9 cellular contexts compared by ENCODE assay signal in genomic region chr17:80774643-80775281, GRCh38.
DNase-seq lines count a peak whose midpoint lies in the region; ATAC-seq and TF ChIP-seq lines count a peak whose summit lies in the region.
"Had no signal": no experiment of that assay in that cellular context is flagged by ENCODE, and none has a peak within 500 bp of the region (broad histone marks: within the 10 kb centered on the region; RNA-seq: fewer than 3 reads in every experiment).

No MANE protein-coding gene starts in this region.

- ATAC-seq in CD4-positive, alpha-beta T cell (ENCODE audit: poor library complexity) = peak; percentile 54
- peak; percentile 55 to 57 for ATAC-seq in naive B cell (ENCODE audit: low read depth in 2 of 2)
- ATAC-seq: left colon had no signal

- H3K9me3 Mint-ChIP-seq in CD4-positive, alpha-beta T cell = no peaks in the 10 kb centered on the region
- H3K9me3 Mint-ChIP-seq in T-helper 1 cell treated with Interleukin-12 subunit alpha and Interleukin-12 subunit beta and Interleukin-4 antibody, amounts not matched to agents 30 μg/mL and 1 μg/mL, for 36 hours = no peaks in the 10 kb centered on the region
- no peaks in the 10 kb centered on the region for H3K9me3 Mint-ChIP-seq in naive B cell

- no peaks in the 10 kb centered on the region for H3K9me3 ChIP-seq in CD4-positive, alpha-beta T cell (ENCODE audit: control insufficient read depth, low read length)
- no peaks in the 10 kb centered on the region for H3K9me3 ChIP-seq in HEK293 (ENCODE audit: control insufficient read depth, insufficient read depth, low read depth, low read length)

- H3K36me3 Mint-ChIP-seq in CD4-positive, alpha-beta T cell (ENCODE audit: low read depth) = peaks cover 54% of the 10 kb centered on the region
- peaks cover 42% of the 10 kb centered on the region for H3K36me3 Mint-ChIP-seq in T-helper 1 cell treated with Interleukin-12 subunit alpha and Interleukin-12 subunit beta and Interleukin-4 antibody, amounts not matched to agents 30 μg/mL and 1 μg/mL, for 36 hours (ENCODE audit: low read depth)
- H3K36me3 Mint-ChIP-seq in naive B cell = peaks cover 4 to 17% of the 10 kb centered on the region in 2 donors

- DNase-seq in CD4-positive, alpha-beta T cell = peak in 2 of 10 experiments; percentile 28 to 54
- DNase-seq in naive B cell = no peak
- DNase-seq in GM19240 (ENCODE audit: insufficient read length, low spot score) = no peak
- DNase-seq in iPS-NIHi11 (ENCODE audit: low spot score) = no peak
- DNase-seq in putamen (ENCODE audit: low spot score) = no peak
- DNase-seq in NK-92 treated with Interleukin-12 subunit alpha and Interleukin-12 subunit beta, amount 100 ng/mL, for 24 hours (lab: John Stamatoyannopoulos, UW) = no peak
- DNase-seq: left colon had no signal

- H3K27me3 Mint-ChIP-seq in CD4-positive, alpha-beta T cell = no peaks in the 10 kb centered on the region
- no peaks in the 10 kb centered on the region for H3K27me3 Mint-ChIP-seq in T-helper 1 cell treated with Interleukin-12 subunit alpha and Interleukin-12 subunit beta and Interleukin-4 antibody, amounts not matched to agents 30 μg/mL and 1 μg/mL, for 36 hours (ENCODE audit: low read depth)
- H3K27me3 Mint-ChIP-seq in naive B cell = no peaks in the 10 kb centered on the region

- CTCF ChIA-PET in CD4-positive, alpha-beta T cell (lab: Charles Lee) = interaction anchor here (0.9 to 1.6 kb wide), 3 partner anchors 9 to 58 kb away, joined by 3 to 7 read pairs (median 3); no protein-coding TSS in a partner anchor
- CTCF ChIA-PET in HEK293 (lab: Yijun Ruan, JAX) = no interaction called here

- H3K4me1 ChIP-seq in HEK293 (ENCODE audit: control insufficient read depth, insufficient read depth, low read length) = no peaks in the 10 kb centered on the region

- TF ChIP-seq CTCF in CD4-positive, alpha-beta T cell (IDR thresholded peaks at IDR 0.05) = no peak
- no peak for TF ChIP-seq CTCF in HEK293 (tag by site-specific recombination; IDR thresholded peaks at IDR 0.05)

- peak overlapping the region; percentile 49 for H3K27ac ChIP-seq in CD4-positive, alpha-beta T cell (ENCODE audit: low read depth, low read length)
- no peak overlapping the region for H3K27ac ChIP-seq in HEK293 (ENCODE audit: extremely low read depth, low read depth, low read length)

- H3K27ac Mint-ChIP-seq in CD4-positive, alpha-beta T cell = peak overlapping the region; percentile 91
- H3K27ac Mint-ChIP-seq in T-helper 1 cell treated with Interleukin-12 subunit alpha and Interleukin-12 subunit beta and Interleukin-4 antibody, amounts not matched to agents 30 μg/mL and 1 μg/mL, for 36 hours = peak overlapping the region; percentile 92
- H3K27ac Mint-ChIP-seq in naive B cell = peak overlapping the region; percentile 9 to 83 (median 35)

- peaks cover 0 to 22% of the 10 kb centered on the region in 2 experiments; a peak in 1 of 3 replicates for H3K36me3 ChIP-seq in HEK293 (ENCODE audit: control insufficient read depth in 2 of 2, insufficient read depth in 1 of 2, low read length in 2 of 2)

- H3K4me1 Mint-ChIP-seq in CD4-positive, alpha-beta T cell (ENCODE audit: low read depth) = peaks cover 73% of the 10 kb centered on the region
- peaks cover 62% of the 10 kb centered on the region for H3K4me1 Mint-ChIP-seq in T-helper 1 cell treated with Interleukin-12 subunit alpha and Interleukin-12 subunit beta and Interleukin-4 antibody, amounts not matched to agents 30 μg/mL and 1 μg/mL, for 36 hours (ENCODE audit: low read depth)
- peaks cover 18 to 37% (median 34%) of the 10 kb centered on the region in 3 donors for H3K4me1 Mint-ChIP-seq in naive B cell

- H3K27me3 ChIP-seq in CD4-positive, alpha-beta T cell (ENCODE audit: control insufficient read depth, insufficient read depth, low read length) = no peaks in the 10 kb centered on the region

- no peak overlapping the region for H3K4me3 ChIP-seq in HEK293 (ENCODE audit: low read depth, low read length)

- H3K4me3 Mint-ChIP-seq in CD4-positive, alpha-beta T cell = peak overlapping the region; percentile 86
- H3K4me3 Mint-ChIP-seq in T-helper 1 cell treated with Interleukin-12 subunit alpha and Interleukin-12 subunit beta and Interleukin-4 antibody, amounts not matched to agents 30 μg/mL and 1 μg/mL, for 36 hours = peak overlapping the region; percentile 72
- peak overlapping the region; percentile 46 to 91 (median 80) for H3K4me3 Mint-ChIP-seq in naive B cell

- POLR2A ChIA-PET in CD4-positive, alpha-beta T cell (lab: Charles Lee) = interaction anchor here (0.9 to 3.8 kb wide), 6 partner anchors 9 to 348 kb away, joined by 3 to 41 read pairs (median 8); no protein-coding TSS in a partner anchor
- POLR2A ChIA-PET in HEK293 (lab: Yijun Ruan, JAX) = no interaction called here

- intact Hi-C loops in CD4-positive, alpha-beta T cell (cut with DNase I, micrococcal nuclease) = no loop called here

TF ChIP-seq in HEK293, 187 proteins besides CTCF, POLR2A, EP300 and RAD21:
- TF ChIP-seq, protein P1, sequence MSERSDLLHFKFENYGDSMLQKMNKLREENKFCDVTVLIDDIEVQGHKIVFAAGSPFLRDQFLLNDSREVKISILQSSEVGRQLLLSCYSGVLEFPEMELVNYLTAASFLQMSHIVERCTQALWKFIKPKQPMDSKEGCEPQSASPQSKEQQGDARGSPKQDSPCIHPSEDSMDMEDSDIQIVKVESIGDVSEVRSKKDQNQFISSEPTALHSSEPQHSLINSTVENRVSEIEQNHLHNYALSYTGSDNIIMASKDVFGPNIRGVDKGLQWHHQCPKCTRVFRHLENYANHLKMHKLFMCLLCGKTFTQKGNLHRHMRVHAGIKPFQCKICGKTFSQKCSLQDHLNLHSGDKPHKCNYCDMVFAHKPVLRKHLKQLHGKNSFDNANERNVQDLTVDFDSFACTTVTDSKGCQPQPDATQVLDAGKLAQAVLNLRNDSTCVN (tag by site-specific recombination; optimal IDR thresholded peaks at IDR 0.05) = no peak
- peak; percentile 79 for TF ChIP-seq PRDM1 (tag by site-specific recombination; IDR thresholded peaks at IDR 0.05)

Comparison
In these comparisons a context has a peak if more than half of its experiments do, and no peak if none do; other contexts are left out.
1. H3K27ac Mint-ChIP-seq: peak in every context shown above with its lines; median percentile 92 in T-helper 1 cell treated with Interleukin-12 subunit alpha and Interleukin-12 subunit beta and Interleukin-4 antibody, amounts not matched to agents 30 μg/mL and 1 μg/mL, for 36 hours; 91 in CD4-positive, alpha-beta T cell; 35 in naive B cell.